Comparison of ENCODE assay signal across 26 cellular contexts in the genomic region with DNA sequence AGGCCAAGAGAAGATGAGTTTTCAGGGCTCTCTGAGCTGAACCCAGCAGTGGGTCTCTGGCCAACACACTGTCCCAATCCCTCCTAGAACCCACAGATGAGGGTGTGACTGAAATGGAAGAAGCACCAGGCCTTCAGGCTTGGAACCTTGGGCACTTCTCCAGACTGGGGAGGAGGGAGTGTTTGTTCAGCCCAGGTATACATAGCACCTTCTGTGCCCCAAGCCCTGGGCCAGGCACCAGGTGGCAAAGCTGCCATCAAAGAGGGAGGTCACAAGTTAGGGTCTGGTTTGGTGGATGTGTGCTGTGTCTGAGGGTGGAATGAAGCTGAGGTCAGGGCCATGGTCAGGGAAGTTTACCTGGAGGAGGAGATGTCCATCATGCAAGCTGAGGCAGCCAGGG. TPM values are rescaled to one million over a fixed set of nuclear protein-coding genes. Genes with fewer than 3 reads are reported as not detected.
"Had no signal": no experiment of that assay in that cellular context is flagged by ENCODE, and none has a peak within 500 bp of the region (broad histone marks: within the 10 kb centered on the region; RNA-seq: fewer than 3 reads in every experiment).

No MANE protein-coding gene starts in this region.

- H3K9me3 Mint-ChIP-seq: nephron progenitor cell, type B pancreatic cell had no signal

- H3K36me3 ChIP-seq: uterus had no signal

- H3K4me3 Mint-ChIP-seq: naive thymus-derived CD4-positive, alpha-beta T cell; nephron progenitor cell; type B pancreatic cell had no signal

- H3K9me3 ChIP-seq: heart left ventricle, neutrophil, right atrium auricular region, sigmoid colon, suprapubic skin, thyroid gland, uterus had no signal

- H3K4me1 ChIP-seq: sigmoid colon, suprapubic skin, thyroid gland, uterus had no signal

- ATAC-seq: esophagus mucosa; heart left ventricle; naive thymus-derived CD4-positive, alpha-beta T cell had no signal

- DNase-seq: dermis blood vessel endothelial cell; heart left ventricle; hippocampal formation; kidney glomerular epithelial cell; naive thymus-derived CD4-positive, alpha-beta T cell; nephron progenitor cell; sigmoid colon; stimulated activated CD4-positive, alpha-beta T cell treated with anti-CD3 and anti-CD28 coated beads, Interleukin-2, amount 100 ng/mL, for 24 hours; stimulated activated CD4-positive, alpha-beta T cell treated with anti-CD3 and anti-CD28 coated beads, Interleukin-4, amount 100 ng/mL, for 4 hours; stimulated activated naive CD4-positive, alpha-beta T cell treated with Interleukin-2 at 50 U/mL for 16 hours; thyroid gland; uterus had no signal

- H3K27me3 Mint-ChIP-seq: naive thymus-derived CD4-positive, alpha-beta T cell; type B pancreatic cell had no signal

- FAIRE-seq: colon, frontal cortex had no signal

- H3K27ac Mint-ChIP-seq: nephron progenitor cell, type B pancreatic cell had no signal

- H3K27ac ChIP-seq: heart left ventricle, neutrophil, right atrium auricular region, sigmoid colon, skin epidermis, suprapubic skin, thyroid gland, uterus had no signal

- H3K4me3 ChIP-seq: heart left ventricle, right atrium auricular region, sigmoid colon, skin epidermis, suprapubic skin, thyroid gland, uterus had no signal

RNA-seq across cellular contexts. Expression of a gene that starts 15.8 kb away (rescaled TPM):
- total RNA-seq: dermis blood vessel endothelial cell; esophagus mucosa; fibroblast of lung; frontal cortex; glomerular endothelial cell; heart left ventricle; liver; lung microvascular endothelial cell; mesenteric fat pad; naive thymus-derived CD4-positive, alpha-beta T cell; osteocyte; right atrium auricular region; sigmoid colon; suprapubic skin; thyroid gland had no signal
- polyA plus RNA-seq: fibroblast of lung; liver; naive thymus-derived CD4-positive, alpha-beta T cell; sigmoid colon had no signal

RNA-seq across cellular contexts. Expression of a gene that starts 30.4 kb away (rescaled TPM):
- total RNA-seq: dermis blood vessel endothelial cell; esophagus mucosa; fibroblast of lung; frontal cortex; glomerular endothelial cell; heart left ventricle; liver; lung microvascular endothelial cell; mesenteric fat pad; naive thymus-derived CD4-positive, alpha-beta T cell; osteocyte; right atrium auricular region; sigmoid colon; suprapubic skin; thyroid gland; uterus had no signal
- polyA plus RNA-seq: fibroblast of lung; heart left ventricle; liver; naive thymus-derived CD4-positive, alpha-beta T cell; sigmoid colon had no signal
